Comparison of ENCODE assay signal across 19 cellular contexts in genomic region chr10:78849115-78849514, GRCh38.
"Had no signal": no experiment of that assay in that cellular context is flagged by ENCODE, and none has a peak within 500 bp of the region (broad histone marks: within the 10 kb centered on the region; RNA-seq: fewer than 3 reads in every experiment).

No MANE protein-coding gene starts in this region.

- H3K27ac ChIP-seq: gastrocnemius medialis, left lung, thoracic aorta, upper lobe of left lung had no signal

- H3K9me3 ChIP-seq: gastrocnemius medialis, left lung, thoracic aorta, upper lobe of left lung had no signal

- H3K36me3 ChIP-seq: gastrocnemius medialis, left lung, thoracic aorta, upper lobe of left lung had no signal

- FAIRE-seq: colon, endometrium, TTC549 had no signal

- H3K4me3 ChIP-seq: gastrocnemius medialis, left lung, smooth muscle cell, thoracic aorta, upper lobe of left lung had no signal

- H3K27me3 ChIP-seq: gastrocnemius medialis, left lung, upper lobe of left lung had no signal

- H3K4me2 ChIP-seq: smooth muscle cell had no signal

- H3K4me1 ChIP-seq: gastrocnemius medialis, left lung, upper lobe of left lung had no signal

- DNase-seq: activated CD4-positive, alpha-beta T cell treated with anti-CD3 and anti-CD28 coated beads, Interleukin-2, amount 50 U/mL, for 48 hours; activated gamma-delta T cell treated with Interleukin-2 at 50 U/mL for 16 hours; amniotic stem cell; caudate nucleus; gastrocnemius medialis; left lung; mammary epithelial cell; midbrain; nucleus accumbens; stimulated activated CD4-positive, alpha-beta T cell treated with anti-CD3 and anti-CD28 coated beads, Interleukin-4, amount 100 ng/mL, for 1 hour had no signal

- ATAC-seq: activated naive CD4-positive, alpha-beta T cell treated with anti-CD3 and anti-CD28 coated beads, Interleukin-2, amount 50 U/mL, for 72 hours; esophagus mucosa; gastrocnemius medialis; left lung; sciatic nerve had no signal
